14 cellular contexts compared by ENCODE assay signal in the genomic region with DNA sequence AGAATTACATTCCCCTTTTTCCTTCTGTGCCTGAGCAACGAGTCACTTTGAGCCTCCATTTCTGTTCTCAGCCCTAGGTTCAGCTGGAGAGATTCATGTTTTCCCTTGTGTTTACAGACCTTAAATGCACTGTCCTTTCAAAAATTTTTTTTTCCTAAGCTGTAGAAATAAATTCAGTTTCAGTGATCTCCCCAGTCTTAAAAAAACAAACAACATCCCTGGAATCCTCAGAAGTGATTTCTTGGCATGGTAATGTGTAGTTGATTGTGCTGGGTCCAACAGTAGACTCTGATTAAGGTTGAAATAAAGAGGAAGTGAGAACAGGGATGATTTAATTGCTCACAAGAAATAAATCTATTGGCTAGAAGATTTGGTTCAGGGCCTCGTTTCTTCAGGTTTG.
DNase-seq lines count a peak whose midpoint lies in the region; ATAC-seq, FAIRE-seq and TF ChIP-seq lines count a peak whose summit lies in the region.
"Had no signal": no experiment of that assay in that cellular context is flagged by ENCODE, and none has a peak within 500 bp of the region (broad histone marks: within the 10 kb centered on the region; RNA-seq: fewer than 3 reads in every experiment).

No MANE protein-coding gene starts in this region.

- peaks cover 13% of the 10 kb centered on the region; the same call in 1 of the 2 replicates for H3K27me3 ChIP-seq in GM23248 (replicated peaks; ENCODE audit: insufficient read depth)
- H3K27me3 ChIP-seq in astrocyte (ENCODE audit: insufficient read depth, low read length) = no peaks in the 10 kb centered on the region
- H3K27me3 ChIP-seq: body of pancreas, pancreas had no signal

- no peak overlapping the region for H3K4me3 ChIP-seq in GM23248
- no peak overlapping the region for H3K4me3 ChIP-seq in astrocyte (ENCODE audit: insufficient read depth, low read depth, low read length)
- no peak overlapping the region for H3K4me3 ChIP-seq in fibroblast of the aortic adventitia (ENCODE audit: low read depth, low read length)
- H3K4me3 ChIP-seq: body of pancreas, pancreas had no signal

- H3K4me2 ChIP-seq in GM23248 (ENCODE audit: unreplicated experiment) (peak overlapping the region; percentile 40), astrocyte (ENCODE audit: low read length) (no peak overlapping the region)

- H3K27ac ChIP-seq in GM23248 (peak overlapping the region; percentile 72), astrocyte (ENCODE audit: low read depth, low read length) (no peak overlapping the region)

- H3K27me3 Mint-ChIP-seq in astrocyte (ENCODE audit: low read depth, unreplicated experiment) (no peaks in the 10 kb centered on the region), type B pancreatic cell (no peaks in the 10 kb centered on the region)

- H3K9ac ChIP-seq in GM23248 (no peak overlapping the region), astrocyte (ENCODE audit: low read length) (no peak overlapping the region)

- H3K79me2 ChIP-seq in GM23248 (ENCODE audit: insufficient read depth) (no peaks in the 10 kb centered on the region), astrocyte (ENCODE audit: insufficient read depth, low read length) (no peaks in the 10 kb centered on the region)

- H3K4me1 Mint-ChIP-seq in astrocyte (ENCODE audit: low read depth, unreplicated experiment) (peaks cover 13% of the 10 kb centered on the region), type B pancreatic cell (ENCODE audit: unreplicated experiment) (peaks cover 5% of the 10 kb centered on the region)

- no peak for ATAC-seq in GM18517 (IDR thresholded peaks at IDR 0.05; ENCODE audit: unreplicated experiment)
- ATAC-seq: body of pancreas had no signal

- peak overlapping the region; percentile 98 for H3K27ac Mint-ChIP-seq in astrocyte (ENCODE audit: unreplicated experiment)
- no peak overlapping the region for H3K27ac Mint-ChIP-seq in type B pancreatic cell

- H2AFZ ChIP-seq in GM23248 (no peak overlapping the region), astrocyte (ENCODE audit: low read depth, low read length) (no peak overlapping the region)

- H4K20me1 ChIP-seq in GM23248 (ENCODE audit: insufficient read depth) = no peaks in the 10 kb centered on the region
- no peaks in the 10 kb centered on the region for H4K20me1 ChIP-seq in astrocyte (ENCODE audit: insufficient read depth, low read length)

- H3K9me3 Mint-ChIP-seq in astrocyte (ENCODE audit: unreplicated experiment) (no peaks in the 10 kb centered on the region), type B pancreatic cell (no peaks in the 10 kb centered on the region)

- H3K36me3 ChIP-seq in GM23248 (ENCODE audit: low read depth) (no peaks in the 10 kb centered on the region; the same call in 1 of the 2 replicates), astrocyte (ENCODE audit: insufficient read depth, low read length) (no peaks in the 10 kb centered on the region)
- H3K36me3 ChIP-seq: pancreas had no signal

- no peaks in the 10 kb centered on the region for H3K9me2 ChIP-seq in GM23248 (ENCODE audit: insufficient read depth)

- DNase-seq in GM23248 (peak; percentile 49), astrocyte (ENCODE audit: low read depth) (peak; percentile 30), fibroblast of the aortic adventitia (ENCODE audit: low read depth) (peak; percentile 26), smooth muscle cell of the brain vasculature (ENCODE audit: low read depth, low spot score) (peak; percentile 15), hepatic stellate cell (ENCODE audit: low spot score) (no peak), type B pancreatic cell (ENCODE audit: extremely low spot score, unreplicated experiment) (no peak)
- DNase-seq: activated gamma-delta T cell; body of pancreas; effector CD8-positive, alpha-beta T cell; islet precursor cell; NCI-H1105; pancreas had no signal

- no peaks in the 10 kb centered on the region for H3K9me3 ChIP-seq in GM23248 (ENCODE audit: low read depth)
- no peaks in the 10 kb centered on the region for H3K9me3 ChIP-seq in astrocyte (ENCODE audit: insufficient read depth, low read depth, low read length)
- H3K9me3 ChIP-seq: body of pancreas, pancreas had no signal

- in situ Hi-C loops in GM23248 (cut with MboI) = no loop called here

- H3K36me3 Mint-ChIP-seq in astrocyte (ENCODE audit: low read depth, unreplicated experiment) (peaks cover 4% of the 10 kb centered on the region), type B pancreatic cell (peaks cover 3% of the 10 kb centered on the region)

- H3K4me3 Mint-ChIP-seq in astrocyte (ENCODE audit: unreplicated experiment) = no peak overlapping the region
- H3K4me3 Mint-ChIP-seq in type B pancreatic cell = no peak overlapping the region

- H3K4me1 ChIP-seq in GM23248 (ENCODE audit: insufficient read depth) = peaks cover 22% of the 10 kb centered on the region
- H3K4me1 ChIP-seq in astrocyte (ENCODE audit: insufficient read depth, low read length) = peaks cover 3% of the 10 kb centered on the region

- TF ChIP-seq CTCF in astrocyte (IDR thresholded peaks at IDR 0.05; ENCODE audit: insufficient read depth, low read depth, low read length) (no peak), fibroblast of the aortic adventitia (IDR thresholded peaks at IDR 0.05; ENCODE audit: insufficient read depth, low read length) (no peak), type B pancreatic cell (conservative IDR thresholded peaks at IDR 0.05) (no peak)

- FAIRE-seq in astrocyte (lab: Jason Lieb, UNC) = no peak
- FAIRE-seq: G401.6, pancreas had no signal

- WGBS in GM23248 (ENCODE audit: low coverage in 1 of 2, low lambda C conversion rate in 2 of 2, missing lambda C conversion rate in 2 of 2), 2 experiments = 89 to 92% methylated on average over 2 of the region's 2 CpGs

- H3F3A ChIP-seq in GM23248 (ENCODE audit: insufficient read depth) = peaks cover 24% of the 10 kb centered on the region

Comparison
In these comparisons a context has a peak if more than half of its experiments do, and no peak if none do; other contexts are left out.
1. DNase-seq: peak in GM23248 (single experiment), astrocyte (single experiment), fibroblast of the aortic adventitia (single experiment) and smooth muscle cell of the brain vasculature (single experiment); none in hepatic stellate cell (single experiment) and type B pancreatic cell (single experiment).